1 cellular context compared by ENCODE assay signal in genomic region chr7:116355423-116355765, GRCh38.
TF ChIP-seq lines count a peak whose summit lies in the region.

No MANE protein-coding gene starts in this region.

TF ChIP-seq in GM23338, 12 proteins besides CTCF, POLR2A, EP300 and RAD21 (continued from another document):
- TF ChIP-seq REST (IDR thresholded peaks at IDR 0.05; ENCODE audit: unreplicated experiment) (no peak), EZH2 (IDR thresholded peaks at IDR 0.05; ENCODE audit: low read depth, unreplicated experiment) (no peak), ZNF462 (CRISPR knock-in tag; IDR thresholded peaks at IDR 0.05) (no peak), STAT1 (IDR thresholded peaks at IDR 0.05; ENCODE audit: unreplicated experiment) (no peak), POLR2AphosphoS5 (IDR thresholded peaks at IDR 0.05; ENCODE audit: low read depth) (no peak), ETS1 (IDR thresholded peaks at IDR 0.05) (no peak)
